ENCODE assay signal across 1 cellular context in the genomic region with DNA sequence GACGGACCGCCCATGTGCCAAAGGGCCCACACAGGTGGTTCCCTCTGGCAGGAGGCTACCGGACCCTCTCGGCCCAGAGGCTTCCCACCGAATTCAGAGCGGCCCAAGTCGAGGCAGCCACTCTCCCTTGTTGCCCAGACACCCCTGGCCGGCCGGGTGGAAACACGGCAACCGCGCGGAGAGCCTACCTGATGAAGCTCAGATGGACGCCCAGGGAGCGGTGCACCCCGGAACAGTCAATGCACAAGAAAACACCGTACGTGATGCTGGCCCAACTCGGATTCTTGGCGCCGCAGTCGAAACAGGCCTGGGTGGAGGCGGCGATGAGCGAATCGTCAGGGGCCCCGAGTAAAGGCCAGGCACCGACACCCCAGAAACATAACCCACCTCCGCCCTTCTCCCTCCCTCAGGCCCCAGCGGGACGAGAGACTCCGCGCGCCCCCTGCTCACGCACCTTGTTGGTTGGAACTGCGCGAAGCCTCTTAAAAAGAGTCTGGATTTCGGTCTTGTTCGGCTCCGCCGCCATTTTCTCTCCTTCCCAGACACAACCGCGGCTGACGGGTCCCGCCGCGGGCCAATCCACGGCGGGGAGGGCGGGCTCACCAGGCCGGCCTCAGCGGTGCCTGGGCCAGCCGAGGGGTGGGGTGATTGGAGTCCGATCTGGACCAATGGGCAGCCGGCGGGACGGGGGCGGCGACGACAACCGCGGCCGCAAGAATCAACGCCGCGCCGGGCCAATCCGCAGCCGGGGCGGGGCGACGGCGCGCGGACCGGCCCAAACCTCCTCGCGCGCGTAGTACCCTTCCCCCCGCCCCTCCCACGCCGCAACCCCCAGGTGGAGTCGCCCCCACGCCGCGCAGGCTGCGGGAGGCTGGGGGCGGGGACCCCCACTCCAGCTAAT.
A peak's percentile ranks its signal among the peaks of the same experiment; 100 is the strongest.
TF ChIP-seq lines count a peak whose summit lies in the region.

A gene (minus strand): TSS at position 552 of the 901 bp plus-strand sequence. CDS start 26 bp downstream, at position 526.

TF ChIP-seq in K562, 482 proteins besides CTCF, POLR2A, EP300 and RAD21 (continued from another document and continues in another):
- TF ChIP-seq, protein P1, sequence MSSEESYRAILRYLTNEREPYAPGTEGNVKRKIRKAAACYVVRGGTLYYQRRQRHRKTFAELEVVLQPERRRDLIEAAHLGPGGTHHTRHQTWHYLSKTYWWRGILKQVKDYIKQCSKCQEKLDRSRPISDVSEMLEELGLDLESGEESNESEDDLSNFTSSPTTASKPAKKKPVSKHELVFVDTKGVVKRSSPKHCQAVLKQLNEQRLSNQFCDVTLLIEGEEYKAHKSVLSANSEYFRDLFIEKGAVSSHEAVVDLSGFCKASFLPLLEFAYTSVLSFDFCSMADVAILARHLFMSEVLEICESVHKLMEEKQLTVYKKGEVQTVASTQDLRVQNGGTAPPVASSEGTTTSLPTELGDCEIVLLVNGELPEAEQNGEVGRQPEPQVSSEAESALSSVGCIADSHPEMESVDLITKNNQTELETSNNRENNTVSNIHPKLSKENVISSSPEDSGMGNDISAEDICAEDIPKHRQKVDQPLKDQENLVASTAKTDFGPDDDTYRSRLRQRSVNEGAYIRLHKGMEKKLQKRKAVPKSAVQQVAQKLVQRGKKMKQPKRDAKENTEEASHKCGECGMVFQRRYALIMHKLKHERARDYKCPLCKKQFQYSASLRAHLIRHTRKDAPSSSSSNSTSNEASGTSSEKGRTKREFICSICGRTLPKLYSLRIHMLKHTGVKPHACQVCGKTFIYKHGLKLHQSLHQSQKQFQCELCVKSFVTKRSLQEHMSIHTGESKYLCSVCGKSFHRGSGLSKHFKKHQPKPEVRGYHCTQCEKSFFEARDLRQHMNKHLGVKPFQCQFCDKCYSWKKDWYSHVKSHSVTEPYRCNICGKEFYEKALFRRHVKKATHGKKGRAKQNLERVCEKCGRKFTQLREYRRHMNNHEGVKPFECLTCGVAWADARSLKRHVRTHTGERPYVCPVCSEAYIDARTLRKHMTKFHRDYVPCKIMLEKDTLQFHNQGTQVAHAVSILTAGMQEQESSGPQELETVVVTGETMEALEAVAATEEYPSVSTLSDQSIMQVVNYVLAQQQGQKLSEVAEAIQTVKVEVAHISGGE (CRISPR knock-in tag; IDR thresholded peaks at IDR 0.05), result peak in 1 of 3 experiments; percentile 36; a peak in 2 of 6 replicates
- peak; percentile 69 to 96 (median 96) for TF ChIP-seq YY1 (IDR thresholded peaks at IDR 0.05; ENCODE audit: borderline replicate concordance in 1 of 3, control insufficient read depth in 1 of 3, extremely low read depth in 1 of 3, insufficient read depth in 3 of 3, insufficient read length in 1 of 3, insufficient replicate concordance in 2 of 3, low read depth in 1 of 3, low read length in 2 of 3)
- peak; percentile 73; the same call in 1 of the 2 replicates for TF ChIP-seq ESRRA (IDR thresholded peaks at IDR 0.05; ENCODE audit: borderline replicate concordance, low read depth)
- TF ChIP-seq KLF10 (CRISPR knock-in tag; IDR thresholded peaks at IDR 0.05), result no peak
- peak; percentile 98 for TF ChIP-seq SIN3B (IDR thresholded peaks at IDR 0.05; ENCODE audit: low read depth)
- peak; percentile 58; the same call in 1 of the 2 replicates for TF ChIP-seq KLF16 (IDR thresholded peaks at IDR 0.05)
- TF ChIP-seq ZBTB7A (IDR thresholded peaks at IDR 0.05; ENCODE audit: borderline replicate concordance, control insufficient read depth, low read depth, low read length), result peak; percentile 78; the same call in 1 of the 2 replicates
- peak; percentile 56 for TF ChIP-seq FOSL1 (tag; conservative IDR thresholded peaks at IDR 0.05)
- no peak for TF ChIP-seq ZNF780A (CRISPR knock-in tag; IDR thresholded peaks at IDR 0.05)
- TF ChIP-seq GABPB1 (CRISPR knock-in tag; IDR thresholded peaks at IDR 0.05), result peak; percentile 72; the same call in 1 of the 2 replicates
- TF ChIP-seq KAT2B (IDR thresholded peaks at IDR 0.05; ENCODE audit: low read depth, low read length), result no peak
- TF ChIP-seq, protein P2, sequence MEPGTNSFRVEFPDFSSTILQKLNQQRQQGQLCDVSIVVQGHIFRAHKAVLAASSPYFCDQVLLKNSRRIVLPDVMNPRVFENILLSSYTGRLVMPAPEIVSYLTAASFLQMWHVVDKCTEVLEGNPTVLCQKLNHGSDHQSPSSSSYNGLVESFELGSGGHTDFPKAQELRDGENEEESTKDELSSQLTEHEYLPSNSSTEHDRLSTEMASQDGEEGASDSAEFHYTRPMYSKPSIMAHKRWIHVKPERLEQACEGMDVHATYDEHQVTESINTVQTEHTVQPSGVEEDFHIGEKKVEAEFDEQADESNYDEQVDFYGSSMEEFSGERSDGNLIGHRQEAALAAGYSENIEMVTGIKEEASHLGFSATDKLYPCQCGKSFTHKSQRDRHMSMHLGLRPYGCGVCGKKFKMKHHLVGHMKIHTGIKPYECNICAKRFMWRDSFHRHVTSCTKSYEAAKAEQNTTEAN (CRISPR knock-in tag; IDR thresholded peaks at IDR 0.05), result peak; percentile 45; the same call in 1 of the 2 replicates
- peak; percentile 4; the same call in 1 of the 2 replicates for TF ChIP-seq JUND (IDR thresholded peaks at IDR 0.05; ENCODE audit: borderline replicate concordance, low read depth, low read length)
- no peak; the same call in 2 of the 3 replicates for TF ChIP-seq JUND (tag; IDR thresholded peaks at IDR 0.05; ENCODE audit: borderline replicate concordance, low read depth, low read length)
- TF ChIP-seq SAP30 (IDR thresholded peaks at IDR 0.05; ENCODE audit: borderline replicate concordance, insufficient read depth, low read depth, low read length, poor library complexity, severe bottlenecking), result peak; percentile 73
- TF ChIP-seq U2AF1 (optimal IDR thresholded peaks at IDR 0.05; ENCODE audit: low read depth, low read length), result peak; percentile 28
- 0 out of 2 replicates have a peak, but pooled peaks have one; percentile 17 for TF ChIP-seq GABPA (tag; conservative IDR thresholded peaks at IDR 0.05; ENCODE audit: low read depth)
- TF ChIP-seq, protein P3, sequence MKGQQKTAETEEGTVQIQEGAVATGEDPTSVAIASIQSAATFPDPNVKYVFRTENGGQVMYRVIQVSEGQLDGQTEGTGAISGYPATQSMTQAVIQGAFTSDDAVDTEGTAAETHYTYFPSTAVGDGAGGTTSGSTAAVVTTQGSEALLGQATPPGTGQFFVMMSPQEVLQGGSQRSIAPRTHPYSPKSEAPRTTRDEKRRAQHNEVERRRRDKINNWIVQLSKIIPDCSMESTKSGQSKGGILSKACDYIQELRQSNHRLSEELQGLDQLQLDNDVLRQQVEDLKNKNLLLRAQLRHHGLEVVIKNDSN (CRISPR knock-in tag; IDR thresholded peaks at IDR 0.05), result no peak; the same call in 1 of the 2 replicates
- TF ChIP-seq EGR1 (conservative IDR thresholded peaks at IDR 0.05), result peak; percentile 90
- peak; percentile 74 to 76 for TF ChIP-seq NRF1 (conservative IDR thresholded peaks at IDR 0.05 in 1 of 2, IDR thresholded peaks at IDR 0.05 in 1 of 2)
- peak; percentile 71 to 73; a peak in 2 of 4 replicates for TF ChIP-seq SIN3A (IDR thresholded peaks at IDR 0.05; ENCODE audit: borderline replicate concordance in 2 of 2, control insufficient read depth in 1 of 2, low read depth in 2 of 2, low read length in 2 of 2)
- TF ChIP-seq, protein P4, sequence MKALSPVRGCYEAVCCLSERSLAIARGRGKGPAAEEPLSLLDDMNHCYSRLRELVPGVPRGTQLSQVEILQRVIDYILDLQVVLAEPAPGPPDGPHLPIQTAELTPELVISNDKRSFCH (CRISPR knock-in tag; IDR thresholded peaks at IDR 0.05), result no peak
- TF ChIP-seq, protein P4 (tag; IDR thresholded peaks at IDR 0.05), result 0 out of 2 replicates have a peak, but pooled peaks have one; percentile 37
- TF ChIP-seq NR2F6 (CRISPR knock-in tag; IDR thresholded peaks at IDR 0.05), result no peak
- TF ChIP-seq, protein P5, sequence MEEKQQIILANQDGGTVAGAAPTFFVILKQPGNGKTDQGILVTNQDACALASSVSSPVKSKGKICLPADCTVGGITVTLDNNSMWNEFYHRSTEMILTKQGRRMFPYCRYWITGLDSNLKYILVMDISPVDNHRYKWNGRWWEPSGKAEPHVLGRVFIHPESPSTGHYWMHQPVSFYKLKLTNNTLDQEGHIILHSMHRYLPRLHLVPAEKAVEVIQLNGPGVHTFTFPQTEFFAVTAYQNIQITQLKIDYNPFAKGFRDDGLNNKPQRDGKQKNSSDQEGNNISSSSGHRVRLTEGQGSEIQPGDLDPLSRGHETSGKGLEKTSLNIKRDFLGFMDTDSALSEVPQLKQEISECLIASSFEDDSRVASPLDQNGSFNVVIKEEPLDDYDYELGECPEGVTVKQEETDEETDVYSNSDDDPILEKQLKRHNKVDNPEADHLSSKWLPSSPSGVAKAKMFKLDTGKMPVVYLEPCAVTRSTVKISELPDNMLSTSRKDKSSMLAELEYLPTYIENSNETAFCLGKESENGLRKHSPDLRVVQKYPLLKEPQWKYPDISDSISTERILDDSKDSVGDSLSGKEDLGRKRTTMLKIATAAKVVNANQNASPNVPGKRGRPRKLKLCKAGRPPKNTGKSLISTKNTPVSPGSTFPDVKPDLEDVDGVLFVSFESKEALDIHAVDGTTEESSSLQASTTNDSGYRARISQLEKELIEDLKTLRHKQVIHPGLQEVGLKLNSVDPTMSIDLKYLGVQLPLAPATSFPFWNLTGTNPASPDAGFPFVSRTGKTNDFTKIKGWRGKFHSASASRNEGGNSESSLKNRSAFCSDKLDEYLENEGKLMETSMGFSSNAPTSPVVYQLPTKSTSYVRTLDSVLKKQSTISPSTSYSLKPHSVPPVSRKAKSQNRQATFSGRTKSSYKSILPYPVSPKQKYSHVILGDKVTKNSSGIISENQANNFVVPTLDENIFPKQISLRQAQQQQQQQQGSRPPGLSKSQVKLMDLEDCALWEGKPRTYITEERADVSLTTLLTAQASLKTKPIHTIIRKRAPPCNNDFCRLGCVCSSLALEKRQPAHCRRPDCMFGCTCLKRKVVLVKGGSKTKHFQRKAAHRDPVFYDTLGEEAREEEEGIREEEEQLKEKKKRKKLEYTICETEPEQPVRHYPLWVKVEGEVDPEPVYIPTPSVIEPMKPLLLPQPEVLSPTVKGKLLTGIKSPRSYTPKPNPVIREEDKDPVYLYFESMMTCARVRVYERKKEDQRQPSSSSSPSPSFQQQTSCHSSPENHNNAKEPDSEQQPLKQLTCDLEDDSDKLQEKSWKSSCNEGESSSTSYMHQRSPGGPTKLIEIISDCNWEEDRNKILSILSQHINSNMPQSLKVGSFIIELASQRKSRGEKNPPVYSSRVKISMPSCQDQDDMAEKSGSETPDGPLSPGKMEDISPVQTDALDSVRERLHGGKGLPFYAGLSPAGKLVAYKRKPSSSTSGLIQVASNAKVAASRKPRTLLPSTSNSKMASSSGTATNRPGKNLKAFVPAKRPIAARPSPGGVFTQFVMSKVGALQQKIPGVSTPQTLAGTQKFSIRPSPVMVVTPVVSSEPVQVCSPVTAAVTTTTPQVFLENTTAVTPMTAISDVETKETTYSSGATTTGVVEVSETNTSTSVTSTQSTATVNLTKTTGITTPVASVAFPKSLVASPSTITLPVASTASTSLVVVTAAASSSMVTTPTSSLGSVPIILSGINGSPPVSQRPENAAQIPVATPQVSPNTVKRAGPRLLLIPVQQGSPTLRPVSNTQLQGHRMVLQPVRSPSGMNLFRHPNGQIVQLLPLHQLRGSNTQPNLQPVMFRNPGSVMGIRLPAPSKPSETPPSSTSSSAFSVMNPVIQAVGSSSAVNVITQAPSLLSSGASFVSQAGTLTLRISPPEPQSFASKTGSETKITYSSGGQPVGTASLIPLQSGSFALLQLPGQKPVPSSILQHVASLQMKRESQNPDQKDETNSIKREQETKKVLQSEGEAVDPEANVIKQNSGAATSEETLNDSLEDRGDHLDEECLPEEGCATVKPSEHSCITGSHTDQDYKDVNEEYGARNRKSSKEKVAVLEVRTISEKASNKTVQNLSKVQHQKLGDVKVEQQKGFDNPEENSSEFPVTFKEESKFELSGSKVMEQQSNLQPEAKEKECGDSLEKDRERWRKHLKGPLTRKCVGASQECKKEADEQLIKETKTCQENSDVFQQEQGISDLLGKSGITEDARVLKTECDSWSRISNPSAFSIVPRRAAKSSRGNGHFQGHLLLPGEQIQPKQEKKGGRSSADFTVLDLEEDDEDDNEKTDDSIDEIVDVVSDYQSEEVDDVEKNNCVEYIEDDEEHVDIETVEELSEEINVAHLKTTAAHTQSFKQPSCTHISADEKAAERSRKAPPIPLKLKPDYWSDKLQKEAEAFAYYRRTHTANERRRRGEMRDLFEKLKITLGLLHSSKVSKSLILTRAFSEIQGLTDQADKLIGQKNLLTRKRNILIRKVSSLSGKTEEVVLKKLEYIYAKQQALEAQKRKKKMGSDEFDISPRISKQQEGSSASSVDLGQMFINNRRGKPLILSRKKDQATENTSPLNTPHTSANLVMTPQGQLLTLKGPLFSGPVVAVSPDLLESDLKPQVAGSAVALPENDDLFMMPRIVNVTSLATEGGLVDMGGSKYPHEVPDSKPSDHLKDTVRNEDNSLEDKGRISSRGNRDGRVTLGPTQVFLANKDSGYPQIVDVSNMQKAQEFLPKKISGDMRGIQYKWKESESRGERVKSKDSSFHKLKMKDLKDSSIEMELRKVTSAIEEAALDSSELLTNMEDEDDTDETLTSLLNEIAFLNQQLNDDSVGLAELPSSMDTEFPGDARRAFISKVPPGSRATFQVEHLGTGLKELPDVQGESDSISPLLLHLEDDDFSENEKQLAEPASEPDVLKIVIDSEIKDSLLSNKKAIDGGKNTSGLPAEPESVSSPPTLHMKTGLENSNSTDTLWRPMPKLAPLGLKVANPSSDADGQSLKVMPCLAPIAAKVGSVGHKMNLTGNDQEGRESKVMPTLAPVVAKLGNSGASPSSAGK (IDR thresholded peaks at IDR 0.05), result peak; percentile 44; the same call in 1 of the 2 replicates
- peak; percentile 89 for TF ChIP-seq HMGN3 (IDR thresholded peaks at IDR 0.05; ENCODE audit: borderline replicate concordance, extremely low read depth, insufficient read length, low read depth, low read length)
- TF ChIP-seq, protein P6, sequence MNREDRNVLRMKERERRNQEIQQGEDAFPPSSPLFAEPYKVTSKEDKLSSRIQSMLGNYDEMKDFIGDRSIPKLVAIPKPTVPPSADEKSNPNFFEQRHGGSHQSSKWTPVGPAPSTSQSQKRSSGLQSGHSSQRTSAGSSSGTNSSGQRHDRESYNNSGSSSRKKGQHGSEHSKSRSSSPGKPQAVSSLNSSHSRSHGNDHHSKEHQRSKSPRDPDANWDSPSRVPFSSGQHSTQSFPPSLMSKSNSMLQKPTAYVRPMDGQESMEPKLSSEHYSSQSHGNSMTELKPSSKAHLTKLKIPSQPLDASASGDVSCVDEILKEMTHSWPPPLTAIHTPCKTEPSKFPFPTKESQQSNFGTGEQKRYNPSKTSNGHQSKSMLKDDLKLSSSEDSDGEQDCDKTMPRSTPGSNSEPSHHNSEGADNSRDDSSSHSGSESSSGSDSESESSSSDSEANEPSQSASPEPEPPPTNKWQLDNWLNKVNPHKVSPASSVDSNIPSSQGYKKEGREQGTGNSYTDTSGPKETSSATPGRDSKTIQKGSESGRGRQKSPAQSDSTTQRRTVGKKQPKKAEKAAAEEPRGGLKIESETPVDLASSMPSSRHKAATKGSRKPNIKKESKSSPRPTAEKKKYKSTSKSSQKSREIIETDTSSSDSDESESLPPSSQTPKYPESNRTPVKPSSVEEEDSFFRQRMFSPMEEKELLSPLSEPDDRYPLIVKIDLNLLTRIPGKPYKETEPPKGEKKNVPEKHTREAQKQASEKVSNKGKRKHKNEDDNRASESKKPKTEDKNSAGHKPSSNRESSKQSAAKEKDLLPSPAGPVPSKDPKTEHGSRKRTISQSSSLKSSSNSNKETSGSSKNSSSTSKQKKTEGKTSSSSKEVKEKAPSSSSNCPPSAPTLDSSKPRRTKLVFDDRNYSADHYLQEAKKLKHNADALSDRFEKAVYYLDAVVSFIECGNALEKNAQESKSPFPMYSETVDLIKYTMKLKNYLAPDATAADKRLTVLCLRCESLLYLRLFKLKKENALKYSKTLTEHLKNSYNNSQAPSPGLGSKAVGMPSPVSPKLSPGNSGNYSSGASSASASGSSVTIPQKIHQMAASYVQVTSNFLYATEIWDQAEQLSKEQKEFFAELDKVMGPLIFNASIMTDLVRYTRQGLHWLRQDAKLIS (CRISPR knock-in tag; IDR thresholded peaks at IDR 0.05), result peak; percentile 74; the same call in 1 of the 2 replicates
- TF ChIP-seq NFRKB (IDR thresholded peaks at IDR 0.05; ENCODE audit: low read depth), result peak; percentile 98
